In genomic region chr9:91657501-91657900, GRCh38 we compare ENCODE assay signal across 23 cellular contexts.
"Had no signal": no experiment of that assay in that cellular context is flagged by ENCODE, and none has a peak within 500 bp of the region (broad histone marks: within the 10 kb centered on the region; RNA-seq: fewer than 3 reads in every experiment).

No MANE protein-coding gene starts in this region.

- H3K27me3 ChIP-seq: colonic mucosa, gastrocnemius medialis, hepatocyte, left lung had no signal

- H3K4me3 Mint-ChIP-seq: dendritic cell treated with granulocyte-macrophage colony-stimulating factor and Interleukin-4, amounts not matched to agents 40 ng/mL and 50 ng/mL, for 4 days; effector memory CD8-positive, alpha-beta T cell; endodermal cell; mesothelial cell of epicardium had no signal

- H3K9me3 Mint-ChIP-seq: dendritic cell treated with granulocyte-macrophage colony-stimulating factor and Interleukin-4, amounts not matched to agents 40 ng/mL and 50 ng/mL, for 4 days; effector memory CD8-positive, alpha-beta T cell; endodermal cell; mesothelial cell of epicardium had no signal

- H3K27ac Mint-ChIP-seq: dendritic cell treated with granulocyte-macrophage colony-stimulating factor and Interleukin-4, amounts not matched to agents 40 ng/mL and 50 ng/mL, for 4 days; endodermal cell; mesothelial cell of epicardium had no signal

- H3K4me1 ChIP-seq: colonic mucosa, gastrocnemius medialis, left lung, lower lobe of right lung had no signal

- H3K36me3 ChIP-seq: colonic mucosa, gastrocnemius medialis, left lung, lower lobe of right lung had no signal

- H3K36me3 Mint-ChIP-seq: mesothelial cell of epicardium had no signal

- DNase-seq: cerebellar nuclear complex; colonic mucosa; cortex of kidney; effector CD8-positive, alpha-beta T cell; effector memory CD8-positive, alpha-beta T cell; endodermal cell; erythroblast; foreskin melanocyte; gastrocnemius medialis; glutamatergic neuron; head of caudate nucleus; hypothalamus; left cardiac atrium; left ventricle myocardium superior; lower lobe of right lung; mesenchymal stem cell; mucosa of descending colon had no signal

- H3K4me3 ChIP-seq: colonic mucosa, gastrocnemius medialis, hepatocyte, left lung, lower lobe of right lung, mucosa of descending colon had no signal

- H3K27ac ChIP-seq: colonic mucosa, epithelial cell of prostate, gastrocnemius medialis, hepatocyte, left lung, lower lobe of right lung had no signal

- H3K4me2 ChIP-seq: hepatocyte had no signal

- H3K9me3 ChIP-seq: colonic mucosa, gastrocnemius medialis, left lung, lower lobe of right lung, mucosa of descending colon had no signal

- H2AFZ ChIP-seq: hepatocyte had no signal

- ATAC-seq: effector memory CD8-positive, alpha-beta T cell; esophagus mucosa; gastrocnemius medialis; left cardiac atrium; left lung; left ventricle myocardium superior; lower lobe of right lung; mucosa of descending colon had no signal
